In the genomic region with DNA sequence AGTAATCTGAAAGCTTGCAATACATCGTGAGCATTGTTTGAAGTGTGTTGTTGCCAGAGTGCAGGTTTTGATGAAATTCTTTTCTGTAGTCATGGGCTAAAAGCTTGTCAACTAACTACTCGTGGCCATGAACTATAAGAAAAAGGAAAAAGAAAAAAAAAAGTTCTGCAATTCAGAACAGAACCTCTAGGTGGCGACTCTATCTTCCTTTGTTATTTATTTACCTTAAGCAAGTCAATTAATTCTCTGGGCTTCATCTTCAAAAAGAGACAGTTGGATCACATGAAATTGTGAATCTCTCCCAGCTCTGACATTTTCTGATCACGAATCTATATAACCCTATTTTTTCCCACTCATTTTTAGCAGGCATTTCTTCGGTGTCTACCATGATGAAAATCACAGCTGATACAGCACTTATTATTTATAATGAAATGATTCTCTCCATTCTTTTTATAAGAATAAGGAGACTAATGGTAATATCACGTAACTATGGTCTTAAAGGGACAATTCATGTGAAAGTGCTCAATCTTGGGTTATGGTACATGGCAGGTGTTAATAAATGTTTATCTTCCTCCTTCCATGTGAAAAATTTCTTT, we compare ENCODE assay signal across 8 cellular contexts. TPM values are rescaled to one million over a fixed set of nuclear protein-coding genes. Genes with fewer than 3 reads are reported as not detected.
DNase-seq lines count a peak whose midpoint lies in the region; FAIRE-seq and TF ChIP-seq lines count a peak whose summit lies in the region.

No MANE protein-coding gene starts in this region.

- peak overlapping the region; percentile 46 for H3K9ac ChIP-seq in adipocyte (ENCODE audit: low read length)

- H3K4me1 ChIP-seq in adipocyte (ENCODE audit: control insufficient read depth, insufficient read depth, low read length) = peaks cover 4% of the 10 kb centered on the region

- no peak for FAIRE-seq in frontal cortex (lab: Jason Lieb, UNC)

- CTCF ChIA-PET in AG04449 (lab: Yijun Ruan, JAX) = interaction anchor here (0.7 to 6.6 kb wide), 19 partner anchors 10 to 1163 kb away, joined by 3 to 51 read pairs (median 4); no protein-coding TSS in a partner anchor

- in situ Hi-C loops in GM13977 (cut with MboI; ENCODE audit: low pct_unique_long_range_greater_than_20kb, low sequenced_read_pairs, unreplicated experiment) = loop anchor here (25.0 kb wide), 3 partner anchors 233 to 558 kb away; no protein-coding TSS in a partner anchor

- peak; percentile 41 for TF ChIP-seq CTCF in AG04449 (IDR thresholded peaks at IDR 0.05; ENCODE audit: insufficient read depth, low read length, missing control alignments)
- peak; percentile 57 for TF ChIP-seq CTCF in GM13977 (IDR thresholded peaks at IDR 0.05; ENCODE audit: extremely low read depth, insufficient read depth, missing control alignments)

- no peaks in the 10 kb centered on the region for H3K27me3 ChIP-seq in adipocyte (replicated peaks; ENCODE audit: control insufficient read depth, insufficient read depth, low read length)

- H3K9me3 ChIP-seq in adipocyte (ENCODE audit: control insufficient read depth, low read length) = no peaks in the 10 kb centered on the region

- H3K4me3 ChIP-seq in AG04449 (ENCODE audit: low read depth, low read length) (no peak overlapping the region), adipocyte (ENCODE audit: low read length) (no peak overlapping the region)

- POLR2A ChIA-PET in AG04449 (lab: Yijun Ruan, JAX) = no interaction called here

- no peak for DNase-seq in AG04449 (ENCODE audit: low read depth, low spot score)
- DNase-seq in GM13977 (ENCODE audit: low spot score) = peak; percentile 17
- peak; percentile 67 for DNase-seq in NCI-H2029 treated with DMSO at 0.1 percent for 48 hours (lab: John Stamatoyannopoulos, UW)
- DNase-seq in adipocyte (ENCODE audit: low read depth) = peak; percentile 65
- DNase-seq in kidney tubule cell (ENCODE audit: low spot score) = peak; percentile 76
- DNase-seq in frontal cortex (ENCODE audit: low spot score in 2 of 2) = no peak
- DNase-seq in cerebellum (ENCODE audit: low spot score) = no peak
- DNase-seq in amniotic stem cell (lab: John Stamatoyannopoulos, UW) = no peak

- no peaks in the 10 kb centered on the region for H3K36me3 ChIP-seq in adipocyte (ENCODE audit: control insufficient read depth, insufficient read depth, low read length, severe bottlenecking)

RNA-seq across cellular contexts. Expression of a gene that starts 18.8 kb away (rescaled TPM):
- total RNA-seq in frontal cortex (18.8 TPM), cerebellum (12.9 TPM)

RNA-seq across cellular contexts. Expression of a gene that starts 45.8 kb away (rescaled TPM):
- 14.3 TPM for total RNA-seq in frontal cortex
- 9.3 TPM for total RNA-seq in cerebellum

Comparison
In these comparisons a context has a peak if more than half of its experiments do, and no peak if none do; other contexts are left out.
1. DNase-seq: peak in GM13977 (single experiment), NCI-H2029 treated with DMSO at 0.1 percent for 48 hours (single experiment), adipocyte (single experiment) and kidney tubule cell (single experiment); none in AG04449 (single experiment), frontal cortex (0 of 2), cerebellum (single experiment) and amniotic stem cell (single experiment).